10 cellular contexts compared by ENCODE assay signal in genomic region chr9:20355022-20355421, GRCh38.
DNase-seq lines count a peak whose midpoint lies in the region; ATAC-seq and TF ChIP-seq lines count a peak whose summit lies in the region.
"Had no signal": no experiment of that assay in that cellular context is flagged by ENCODE, and none has a peak within 500 bp of the region (broad histone marks: within the 10 kb centered on the region; RNA-seq: fewer than 3 reads in every experiment).

No MANE protein-coding gene starts in this region.

- no peaks in the 10 kb centered on the region for H3K27me3 Mint-ChIP-seq in natural killer cell treated with Interleukin-12 subunit alpha and Interleukin-12 subunit beta and Interleukin-15 and Interleukin-18, amount 100 ng/mL, for 72 hours
- no peaks in the 10 kb centered on the region for H3K27me3 Mint-ChIP-seq in natural killer cell (ENCODE audit: low read depth in 2 of 2)

- H3K36me3 Mint-ChIP-seq in natural killer cell treated with Interleukin-12 subunit alpha and Interleukin-12 subunit beta and Interleukin-15 and Interleukin-18, amount 100 ng/mL, for 72 hours, result peaks cover 5% of the 10 kb centered on the region
- peaks cover under 1% of the 10 kb centered on the region for H3K36me3 Mint-ChIP-seq in natural killer cell

- H3K4me1 Mint-ChIP-seq in natural killer cell treated with Interleukin-12 subunit alpha and Interleukin-12 subunit beta and Interleukin-15 and Interleukin-18, amount 100 ng/mL, for 72 hours (ENCODE audit: low read depth in 2 of 2), result peaks cover 3 to 8% of the 10 kb centered on the region in 2 donors
- H3K4me1 Mint-ChIP-seq in natural killer cell, result no peaks in the 10 kb centered on the region

- H3K27ac Mint-ChIP-seq in natural killer cell treated with Interleukin-12 subunit alpha and Interleukin-12 subunit beta and Interleukin-15 and Interleukin-18, amount 100 ng/mL, for 72 hours, result peak overlapping the region in 1 of 2 donors; percentile 62
- H3K27ac Mint-ChIP-seq in natural killer cell, result no peak overlapping the region

- H3K4me3 Mint-ChIP-seq in natural killer cell treated with Interleukin-12 subunit alpha and Interleukin-12 subunit beta and Interleukin-15 and Interleukin-18, amount 100 ng/mL, for 72 hours, result peak overlapping the region; percentile 42
- H3K4me3 Mint-ChIP-seq in natural killer cell, result no peak overlapping the region

- no peak for TF ChIP-seq POLR2A in erythroblast (IDR thresholded peaks at IDR 0.05; ENCODE audit: low read length)

- peak; percentile 65 to 88 for ATAC-seq in natural killer cell treated with Interleukin-12 subunit alpha and Interleukin-12 subunit beta and Interleukin-15 and Interleukin-18, amount 100 ng/mL, for 72 hours
- ATAC-seq in natural killer cell, result no peak
- ATAC-seq in HG03432 (IDR thresholded peaks at IDR 0.05; ENCODE audit: unreplicated experiment), result peak; percentile 46
- no peak for ATAC-seq in HG02981 (IDR thresholded peaks at IDR 0.05; ENCODE audit: unreplicated experiment)

- intact Hi-C loops in natural killer cell (cut with micrococcal nuclease), result loop anchor here (5.0 kb wide), 1 partner anchor 587 kb away; no protein-coding TSS in a partner anchor

- no peak for TF ChIP-seq CTCF in natural killer cell (IDR thresholded peaks at IDR 0.05)

- no peak for DNase-seq in natural killer cell treated with Interleukin-12 subunit alpha and Interleukin-12 subunit beta and Interleukin-15 and Interleukin-18, amount 100 ng/mL, for 72 hours (ENCODE audit: low spot score)
- DNase-seq in natural killer cell (no peak), erythroblast (lab: John Stamatoyannopoulos, UW) (peak; percentile 71 to 79), NCI-H1694 (lab: John Stamatoyannopoulos, UW) (no peak), NCI-H69 (lab: John Stamatoyannopoulos, UW) (no peak)
- no peak for DNase-seq in stimulated activated CD4-positive, alpha-beta T cell treated with anti-CD3 and anti-CD28 coated beads, Interleukin-12 subunit alpha, Interleukin-12 subunit beta, amount 100 ng/mL, for 4 hours
- DNase-seq: Calu3; effector CD4-positive, alpha-beta T cell had no signal

- H3K9me3 Mint-ChIP-seq in natural killer cell treated with Interleukin-12 subunit alpha and Interleukin-12 subunit beta and Interleukin-15 and Interleukin-18, amount 100 ng/mL, for 72 hours, result no peaks in the 10 kb centered on the region
- no peaks in the 10 kb centered on the region for H3K9me3 Mint-ChIP-seq in natural killer cell

Comparison
In these comparisons a context has a peak if more than half of its experiments do, and no peak if none do; other contexts are left out.
1. ATAC-seq: peak in natural killer cell treated with Interleukin-12 subunit alpha and Interleukin-12 subunit beta and Interleukin-15 and Interleukin-18, amount 100 ng/mL, for 72 hours (2 of 2) and HG03432 (single experiment); none in natural killer cell (0 of 3) and HG02981 (single experiment).
2. DNase-seq: peak in erythroblast (2 of 2); none in natural killer cell treated with Interleukin-12 subunit alpha and Interleukin-12 subunit beta and Interleukin-15 and Interleukin-18, amount 100 ng/mL, for 72 hours (single experiment), natural killer cell (single experiment), NCI-H1694 (single experiment), NCI-H69 (single experiment) and stimulated activated CD4-positive, alpha-beta T cell treated with anti-CD3 and anti-CD28 coated beads, Interleukin-12 subunit alpha, Interleukin-12 subunit beta, amount 100 ng/mL, for 4 hours (single experiment).